In the genomic region with DNA sequence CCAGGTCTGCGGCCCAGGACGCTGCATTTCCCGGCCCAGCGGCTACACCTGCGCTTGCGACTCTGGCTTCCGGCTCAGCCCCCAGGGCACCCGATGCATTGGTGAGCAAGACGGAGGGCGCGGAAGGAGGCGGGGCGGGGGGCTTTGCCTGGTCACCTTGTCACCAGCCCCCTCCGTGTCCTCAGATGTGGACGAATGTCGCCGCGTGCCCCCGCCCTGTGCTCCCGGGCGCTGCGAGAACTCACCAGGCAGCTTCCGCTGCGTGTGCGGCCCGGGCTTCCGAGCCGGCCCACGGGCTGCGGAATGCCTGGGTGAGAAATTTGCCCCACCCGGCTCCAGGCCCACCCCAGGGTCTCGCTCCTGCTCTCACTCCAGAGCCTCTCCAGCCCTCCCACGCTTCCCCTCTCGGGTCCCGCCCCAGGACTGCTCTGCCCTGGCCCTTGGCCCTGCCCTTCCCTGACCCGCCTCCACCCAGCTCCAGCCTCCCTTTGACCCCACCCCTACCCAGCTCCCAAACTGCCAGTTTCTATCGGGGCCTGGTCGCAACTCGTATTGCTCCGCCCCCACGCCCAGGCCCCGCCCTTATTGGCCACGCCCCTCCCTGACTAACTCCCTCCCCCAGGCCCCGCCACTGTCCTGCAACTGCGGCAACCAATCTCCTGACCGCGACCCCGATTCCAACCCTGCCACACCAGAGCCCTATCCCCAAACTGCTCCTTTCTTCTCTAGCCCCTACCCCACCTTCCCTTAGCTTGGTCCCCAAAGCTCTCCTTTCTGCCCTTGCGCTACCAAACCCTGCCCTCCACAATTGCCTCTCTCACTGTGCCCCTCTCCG, we compare ENCODE assay signal across 8 cellular contexts. TPM values are rescaled to one million over a fixed set of nuclear protein-coding genes. Genes with fewer than 3 reads are reported as not detected.
DNase-seq lines count a peak whose midpoint lies in the region; FAIRE-seq and TF ChIP-seq lines count a peak whose summit lies in the region.

No MANE protein-coding gene starts in this region.

- peaks cover 35% of the 10 kb centered on the region for H3K23me2 ChIP-seq in H1 (ENCODE audit: low read depth, low read length)

- H3K9ac ChIP-seq in H1 (replicated peaks in 1 of 4; ENCODE audit: extremely low read depth in 1 of 4, low read depth in 3 of 4, low read length in 3 of 4), result no peak overlapping the region

- CTCF ChIA-PET in H1 (lab: Charles Lee; ENCODE audit: partially characterized antibody), result interaction anchor here (1.1 to 2.6 kb wide), 6 partner anchors 8 to 100 kb away, joined by 3 to 14 read pairs (median 4); a partner anchor contains a TSS

- no peaks in the 10 kb centered on the region for H3K36me3 Mint-ChIP-seq in HFFc6 (ENCODE audit: low read depth)
- H3K36me3 Mint-ChIP-seq in mesothelial cell of epicardium, result no peaks in the 10 kb centered on the region

- POLR2A ChIA-PET in H1 (lab: Charles Lee; ENCODE audit: partially characterized antibody), result interaction anchor here (0.8 to 1.3 kb wide), 6 partner anchors 9 to 191 kb away, joined by 3 to 5 read pairs (median 3); no protein-coding TSS in a partner anchor

- H2BK12ac ChIP-seq in H1 (ENCODE audit: low read depth, low read length), result 0 out of 2 replicates have a peak overlapping the region, but pooled peaks have one; percentile 29

- no peak overlapping the region for H4K5ac ChIP-seq in H1 (ENCODE audit: insufficient read length, low read depth, low read length)

- no peak for TF ChIP-seq EP300 in H1 (IDR thresholded peaks at IDR 0.05; ENCODE audit: borderline replicate concordance in 1 of 2, low read depth in 2 of 2, low read length in 2 of 2)

- peak overlapping the region; percentile 32; the same call in 1 of the 2 replicates for H3K18ac ChIP-seq in H1 (ENCODE audit: extremely low read depth, low read length)

- WGBS in H1 (ENCODE audit: extremely low coverage in 1 of 2, insufficient coverage in 1 of 2, insufficient read length in 1 of 2, insufficient replicate concordance in 2 of 2, low coverage in 1 of 2, low lambda C conversion rate in 2 of 2, missing lambda C conversion rate in 1 of 2), 2 experiments, result 6% methylated on average over 29 of the region's 50 CpGs; no CpG with 5 or more reads in 1 of the 2 experiments

- H3K79me1 ChIP-seq in H1 (ENCODE audit: low read depth, low read length), result 0 out of 2 replicates have a peak, but pooled peaks cover under 1% of the 10 kb centered on the region

- no peak for TF ChIP-seq POLR2A in H1 (IDR thresholded peaks at IDR 0.05; ENCODE audit: control extremely low read depth in 1 of 2, low read depth in 2 of 2, low read length in 2 of 2)

- H2BK15ac ChIP-seq in H1 (ENCODE audit: low read length), result no peak overlapping the region

- no peak overlapping the region for H2AFZ ChIP-seq in H1 (ENCODE audit: low read length)

- H3K36me3 ChIP-seq in GM06990 (ENCODE audit: control insufficient read depth, insufficient read depth, low read length), result no peaks in the 10 kb centered on the region
- no peaks in the 10 kb centered on the region; a peak in 1 of 8 replicates for H3K36me3 ChIP-seq in H1 (ENCODE audit: control insufficient read depth in 2 of 4, insufficient read depth in 4 of 4, low read length in 3 of 4)

- peak overlapping the region; percentile 51 for H4K8ac ChIP-seq in H1 (ENCODE audit: extremely low read depth, insufficient read depth, low read length)

- H2BK20ac ChIP-seq in H1 (ENCODE audit: low read length), result no peak overlapping the region

- peak overlapping the region; percentile 66 to 99 for H3K4me2 ChIP-seq in H1 (ENCODE audit: insufficient read depth in 1 of 2, low read depth in 2 of 2, low read length in 2 of 2)

- H3K27ac Mint-ChIP-seq in HFFc6 (peak overlapping the region; percentile 79), mesothelial cell of epicardium (peak overlapping the region; percentile 61)

- no peak overlapping the region for H3K14ac ChIP-seq in H1 (ENCODE audit: insufficient read length)

- H2BK120ac ChIP-seq in H1 (replicated peaks; ENCODE audit: low read depth, low read length), result no peak overlapping the region

- peaks cover 7% of the 10 kb centered on the region in 2 experiments for H4K20me1 ChIP-seq in H1 (replicated peaks in 1 of 2; ENCODE audit: control insufficient read depth in 1 of 2, insufficient read depth in 2 of 2, low read length in 2 of 2)

- peak; percentile 88 for DNase-seq in GM06990 (ENCODE audit: extremely low read depth, insufficient read length)
- DNase-seq in HFFc6, result peak; percentile 71
- peak; percentile 89 for DNase-seq in NCI-H460 (ENCODE audit: extremely low read depth, low read depth)
- peak; percentile 97 for DNase-seq in activated CD8-positive, alpha-beta memory T cell treated with anti-CD3 and anti-CD28 coated beads for 24 hours
- DNase-seq in H1 (ENCODE audit: low read depth in 1 of 2, low spot score in 2 of 2), result peak in 1 of 2 experiments; percentile 99
- peak in 1 of 2 experiments; percentile 67 for DNase-seq in mesothelial cell of epicardium (ENCODE audit: low spot score in 2 of 2, unreplicated experiment in 2 of 2)
- DNase-seq in stimulated activated CD8-positive, alpha-beta memory T cell treated with anti-CD3 and anti-CD28 coated beads, Interleukin-4, amount 100 ng/mL, for 24 hours (ENCODE audit: low read depth), result peak; percentile 85
- DNase-seq in urothelium cell line (ENCODE audit: low spot score), result no peak

- H3K27me3 Mint-ChIP-seq in HFFc6 (ENCODE audit: insufficient read depth) (no peaks in the 10 kb centered on the region; the same call in 1 of the 2 replicates), mesothelial cell of epicardium (ENCODE audit: low read depth) (peaks cover 52% of the 10 kb centered on the region)

- H3K4me1 ChIP-seq in H1 (replicated peaks in 1 of 4; ENCODE audit: control insufficient read depth in 3 of 4, insufficient read depth in 4 of 4, low read length in 3 of 4), result peaks cover 3 to 22% (median 17%) of the 10 kb centered on the region in 4 experiments

- no peaks in the 10 kb centered on the region for H3K9me3 Mint-ChIP-seq in HFFc6
- no peaks in the 10 kb centered on the region for H3K9me3 Mint-ChIP-seq in mesothelial cell of epicardium

- no peaks in the 10 kb centered on the region for H3K79me2 ChIP-seq in H1 (ENCODE audit: control insufficient read depth in 1 of 2, insufficient read depth in 2 of 2, low read length in 2 of 2)

- no peak for TF ChIP-seq RAD21 in H1 (IDR thresholded peaks at IDR 0.05 in 1 of 2, conservative IDR thresholded peaks at IDR 0.05 in 1 of 2; ENCODE audit: low read depth in 2 of 2, low read length in 2 of 2)

- no peak overlapping the region for H3K56ac ChIP-seq in H1 (replicated peaks; ENCODE audit: insufficient read length, low read depth, low read length)

- H3K27me3 ChIP-seq in GM06990 (replicated peaks; ENCODE audit: control insufficient read depth, insufficient read depth, low read length) (no peaks in the 10 kb centered on the region), H1 (replicated peaks in 1 of 4; ENCODE audit: control insufficient read depth in 3 of 4, extremely low read depth in 1 of 4, insufficient read depth in 3 of 4, low read length in 3 of 4) (peaks cover 2 to 57% (median 54%) of the 10 kb centered on the region in 4 experiments)

- peak overlapping the region; percentile 63; the same call in 1 of the 2 replicates for H2BK5ac ChIP-seq in H1 (ENCODE audit: low read depth, low read length)

- TF ChIP-seq CTCF in GM06990 (IDR thresholded peaks at IDR 0.05; ENCODE audit: insufficient read depth, low read length, poor library complexity, severe bottlenecking) (no peak), HFFc6 (IDR thresholded peaks at IDR 0.05) (no peak), H1 (IDR thresholded peaks at IDR 0.05; ENCODE audit: control extremely low read depth in 1 of 3, insufficient read depth in 1 of 3, low read depth in 1 of 3, low read length in 3 of 3) (no peak), mesothelial cell of epicardium (IDR thresholded peaks at IDR 0.05; ENCODE audit: unreplicated experiment) (no peak)

- no peak overlapping the region for H4K91ac ChIP-seq in H1 (replicated peaks; ENCODE audit: insufficient read length, low read length)

- no peaks in the 10 kb centered on the region for H3K9me3 ChIP-seq in H1 (ENCODE audit: insufficient read depth in 2 of 2, low read depth in 1 of 2, low read length in 1 of 2)

- H3K4me3 Mint-ChIP-seq in HFFc6, result peak overlapping the region; percentile 83
- peak overlapping the region; percentile 56 for H3K4me3 Mint-ChIP-seq in mesothelial cell of epicardium

- H3K4ac ChIP-seq in H1 (replicated peaks; ENCODE audit: insufficient read length, low read depth, low read length), result peak overlapping the region; percentile 83

- peak overlapping the region; percentile 73 for H3K4me3 ChIP-seq in GM06990 (replicated peaks; ENCODE audit: low read depth, low read length)
- peak overlapping the region; percentile 44 to 67 (median 56) for H3K4me3 ChIP-seq in H1 (ENCODE audit: extremely low read depth in 1 of 4, insufficient read depth in 2 of 4, low read depth in 3 of 4, low read length in 4 of 4)

- no peak for FAIRE-seq in H1 (lab: Jason Lieb, UNC)
- FAIRE-seq in urothelium cell line (lab: Jason Lieb, UNC), result no peak

- H3K4me1 Mint-ChIP-seq in HFFc6 (ENCODE audit: low read depth) (peaks cover 20% of the 10 kb centered on the region), mesothelial cell of epicardium (peaks cover 20% of the 10 kb centered on the region)

- no peak overlapping the region for H3K27ac ChIP-seq in H1 (ENCODE audit: low read depth, low read length)

- H3K23ac ChIP-seq in H1 (ENCODE audit: insufficient read length), result no peak overlapping the region

- no peak overlapping the region for H2AK5ac ChIP-seq in H1 (ENCODE audit: low read depth, low read length)

RNA-seq across cellular contexts. Expression of a gene that starts 8.6 kb away (rescaled TPM):
- 10 to 100 TPM; 36.6 to 54.9 (median 51.4) TPM for total RNA-seq in HFFc6 (2021; fragmentation: NEBNext Ultra II Directional; extraction: Animal tissue kit (Norgen Biotek cat#: 25700))
- total RNA-seq in NCI-H460 (2014; rRNA removed; shearing (Covaris generic)), result 24.2 and 29.9 TPM in 2 replicates
- 191 and 335 TPM in 2 replicates for polyA plus RNA-seq in NCI-H460 (2014; cell fraction: nucleus; rRNA removed)
- total RNA-seq in H1 (2021; fragmentation: NEBNext Ultra II Directional; extraction: Animal tissue kit (Norgen Biotek cat#: 25700)), result 75.3 and 77.1 TPM in 2 replicates
- polyA plus RNA-seq in H1 (2011; rRNA removed), result 54.5 and 111 TPM in 2 replicates
- 68.6 TPM for polyA plus RNA-seq in H1 (2011; cell fraction: cytosol; rRNA removed)
- 270 TPM for polyA plus RNA-seq in H1 (2011; cell fraction: nucleus; rRNA removed)
- 51.9 to 154 TPM (median 115 TPM) in 4 replicates for polyA plus RNA-seq in H1 (2012, experiment 1 of 2)
- polyA plus RNA-seq in H1 (2012, experiment 2 of 2), result 94.0 TPM
- polyA plus RNA-seq in H1 (2013, experiment 1 of 2), result 67.1 TPM
- polyA plus RNA-seq in H1 (2013, experiment 2 of 2), result 56.9 TPM
- 21.2 and 23.9 TPM in 2 replicates for polyA minus RNA-seq in H1 (2011; rRNA and poly(A)+ RNA removed)
- 61.7 TPM for polyA minus RNA-seq in H1 (2011; cell fraction: cytosol; rRNA and poly(A)+ RNA removed)
- polyA minus RNA-seq in H1 (2011; cell fraction: nucleus; rRNA and poly(A)+ RNA removed), result 58.2 TPM
- total RNA-seq in mesothelial cell of epicardium, result 341 to 364 TPM (median 344 TPM) in 3 replicates

RNA-seq across cellular contexts. Expression of a gene that starts 33.1 kb away (rescaled TPM):
- 10 to 100 TPM; 58.5 to 95.2 (median 83.0) TPM for total RNA-seq in HFFc6 (2021; fragmentation: NEBNext Ultra II Directional; extraction: Animal tissue kit (Norgen Biotek cat#: 25700))
- 23.0 and 25.7 TPM in 2 replicates for total RNA-seq in NCI-H460 (2014; rRNA removed; shearing (Covaris generic))
- polyA plus RNA-seq in NCI-H460 (2014; cell fraction: nucleus; rRNA removed), result 31.0 and 41.7 TPM in 2 replicates
- total RNA-seq in H1 (2021; fragmentation: NEBNext Ultra II Directional; extraction: Animal tissue kit (Norgen Biotek cat#: 25700)), result 72.8 and 74.6 TPM in 2 replicates
- 98.8 and 158 TPM in 2 replicates for polyA plus RNA-seq in H1 (2011; rRNA removed)
- 81.1 TPM for polyA plus RNA-seq in H1 (2011; cell fraction: cytosol; rRNA removed)
- polyA plus RNA-seq in H1 (2011; cell fraction: nucleus; rRNA removed), result 207 TPM
- polyA plus RNA-seq in H1 (2012, experiment 1 of 2), result 79.8 to 106 TPM (median 102 TPM) in 4 replicates
- polyA plus RNA-seq in H1 (2012, experiment 2 of 2), result 95.8 TPM
- 79.2 TPM for polyA plus RNA-seq in H1 (2013, experiment 1 of 2)
- 73.3 TPM for polyA plus RNA-seq in H1 (2013, experiment 2 of 2)
- polyA minus RNA-seq in H1 (2011; rRNA and poly(A)+ RNA removed), result 44.1 and 59.2 TPM in 2 replicates
- 83.1 TPM for polyA minus RNA-seq in H1 (2011; cell fraction: cytosol; rRNA and poly(A)+ RNA removed)
- 68.1 TPM for polyA minus RNA-seq in H1 (2011; cell fraction: nucleus; rRNA and poly(A)+ RNA removed)
- 60.9 to 65.3 TPM (median 61.6 TPM) in 3 replicates for total RNA-seq in mesothelial cell of epicardium
